ENCODE assay signal across 1 cellular context in genomic region chr7:148852272-148852671, GRCh38.
TF ChIP-seq lines count a peak whose summit lies in the region.

No MANE protein-coding gene starts in this region.

TF ChIP-seq in K562, 482 proteins besides CTCF, POLR2A, EP300 and RAD21 (continued from another document):
- TF ChIP-seq, protein P1, sequence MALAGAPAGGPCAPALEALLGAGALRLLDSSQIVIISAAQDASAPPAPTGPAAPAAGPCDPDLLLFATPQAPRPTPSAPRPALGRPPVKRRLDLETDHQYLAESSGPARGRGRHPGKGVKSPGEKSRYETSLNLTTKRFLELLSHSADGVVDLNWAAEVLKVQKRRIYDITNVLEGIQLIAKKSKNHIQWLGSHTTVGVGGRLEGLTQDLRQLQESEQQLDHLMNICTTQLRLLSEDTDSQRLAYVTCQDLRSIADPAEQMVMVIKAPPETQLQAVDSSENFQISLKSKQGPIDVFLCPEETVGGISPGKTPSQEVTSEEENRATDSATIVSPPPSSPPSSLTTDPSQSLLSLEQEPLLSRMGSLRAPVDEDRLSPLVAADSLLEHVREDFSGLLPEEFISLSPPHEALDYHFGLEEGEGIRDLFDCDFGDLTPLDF (CRISPR knock-in tag; IDR thresholded peaks at IDR 0.05): no peak
- TF ChIP-seq FOXJ2 (tag; IDR thresholded peaks at IDR 0.05) (no peak), HDAC1 (IDR thresholded peaks at IDR 0.05) (peak in 1 of 2 experiments; percentile 63; a peak in 1 of 4 replicates), YY1 (IDR thresholded peaks at IDR 0.05; ENCODE audit: borderline replicate concordance in 1 of 3, control insufficient read depth in 1 of 3, extremely low read depth in 1 of 3, insufficient read depth in 3 of 3, insufficient read length in 1 of 3, insufficient replicate concordance in 2 of 3, low read depth in 1 of 3, low read length in 2 of 3) (peak in 1 of 3 experiments; percentile 15)
